Comparison of ENCODE assay signal across 8 cellular contexts in the genomic region with DNA sequence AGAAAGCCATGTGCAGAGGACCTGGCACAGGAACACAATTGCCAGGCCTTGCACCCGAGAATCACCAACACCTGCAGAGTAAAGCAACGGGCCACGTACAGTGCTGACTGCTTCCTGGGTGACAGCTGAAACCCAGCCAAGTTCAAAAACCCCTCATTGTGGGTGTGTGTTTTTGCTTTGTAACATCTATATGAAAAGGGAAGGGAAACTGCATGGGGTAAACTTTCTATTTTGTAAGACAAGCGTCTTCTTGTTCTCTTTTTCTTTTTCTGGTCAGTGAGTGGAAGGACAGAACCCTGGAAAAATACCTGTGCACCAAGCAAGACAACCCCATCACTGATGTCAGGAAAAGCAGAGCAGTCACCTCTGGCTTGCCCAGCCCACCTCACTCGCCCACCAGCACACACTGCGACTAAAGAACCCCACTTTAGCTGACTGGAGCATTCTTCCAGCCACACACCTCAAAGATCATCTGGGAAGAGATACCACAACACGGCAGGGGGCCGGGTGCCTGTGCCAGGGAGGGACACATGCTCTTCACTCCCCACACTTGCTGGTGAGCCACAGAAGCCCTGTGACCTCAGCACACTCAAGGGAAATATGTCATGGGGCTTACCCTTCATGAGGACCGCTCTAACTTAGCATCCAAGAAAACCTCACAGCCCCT.
DNase-seq lines count a peak whose midpoint lies in the region; ATAC-seq and TF ChIP-seq lines count a peak whose summit lies in the region.

No MANE protein-coding gene starts in this region.

- TF ChIP-seq CTCF in nephron progenitor cell (IDR thresholded peaks at IDR 0.05) = no peak

- peaks cover 27% of the 10 kb centered on the region for H3K36me3 Mint-ChIP-seq in nephron progenitor cell (ENCODE audit: low read depth)

- peak; percentile 22 for DNase-seq in stimulated activated CD4-positive, alpha-beta T cell treated with anti-CD3 and anti-CD28 coated beads, Interleukin-1b, Interleukin-23, amount 100 ng/mL, for 48 hours
- DNase-seq in stimulated activated CD4-positive, alpha-beta T cell treated with anti-CD3 and anti-CD28 coated beads, Interleukin-2, amount 100 ng/mL, for 48 hours = no peak
- peak; percentile 16 for DNase-seq in NOMO-1 treated with dmso at 0.1 percent for 144 hours (lab: John Stamatoyannopoulos, UW; ENCODE audit: unreplicated experiment)
- no peak for DNase-seq in nephron progenitor cell
- DNase-seq in activated CD4-positive, CD25-positive, alpha-beta regulatory T cell treated with anti-CD3 and anti-CD28 coated beads, Interleukin-2, amount 50 U/mL, for 72 hours = no peak
- DNase-seq in NCI-H2171 treated with DMSO at 0.1 percent for 48 hours (lab: John Stamatoyannopoulos, UW) = no peak
- DNase-seq in A172 (ENCODE audit: low spot score) = no peak

- peak; percentile 82 for ATAC-seq in HG02852 (IDR thresholded peaks at IDR 0.05; ENCODE audit: unreplicated experiment)

- H3K4me1 Mint-ChIP-seq in nephron progenitor cell = peaks cover 54% of the 10 kb centered on the region

- H3K9me3 Mint-ChIP-seq in nephron progenitor cell = peaks cover 38% of the 10 kb centered on the region

- no peak overlapping the region for H3K4me3 Mint-ChIP-seq in nephron progenitor cell

- H3K27me3 Mint-ChIP-seq in nephron progenitor cell (ENCODE audit: low read depth, poor library complexity) = no peaks in the 10 kb centered on the region

- H3K27ac Mint-ChIP-seq in nephron progenitor cell = peak overlapping the region; percentile 44

Comparison
In these comparisons a context has a peak if more than half of its experiments do, and no peak if none do; other contexts are left out.
1. DNase-seq: peak in stimulated activated CD4-positive, alpha-beta T cell treated with anti-CD3 and anti-CD28 coated beads, Interleukin-1b, Interleukin-23, amount 100 ng/mL, for 48 hours (single experiment) and NOMO-1 treated with dmso at 0.1 percent for 144 hours (single experiment); none in stimulated activated CD4-positive, alpha-beta T cell treated with anti-CD3 and anti-CD28 coated beads, Interleukin-2, amount 100 ng/mL, for 48 hours (0 of 2), nephron progenitor cell (single experiment), activated CD4-positive, CD25-positive, alpha-beta regulatory T cell treated with anti-CD3 and anti-CD28 coated beads, Interleukin-2, amount 50 U/mL, for 72 hours (single experiment), NCI-H2171 treated with DMSO at 0.1 percent for 48 hours (single experiment) and A172 (single experiment).